In the genomic region with DNA sequence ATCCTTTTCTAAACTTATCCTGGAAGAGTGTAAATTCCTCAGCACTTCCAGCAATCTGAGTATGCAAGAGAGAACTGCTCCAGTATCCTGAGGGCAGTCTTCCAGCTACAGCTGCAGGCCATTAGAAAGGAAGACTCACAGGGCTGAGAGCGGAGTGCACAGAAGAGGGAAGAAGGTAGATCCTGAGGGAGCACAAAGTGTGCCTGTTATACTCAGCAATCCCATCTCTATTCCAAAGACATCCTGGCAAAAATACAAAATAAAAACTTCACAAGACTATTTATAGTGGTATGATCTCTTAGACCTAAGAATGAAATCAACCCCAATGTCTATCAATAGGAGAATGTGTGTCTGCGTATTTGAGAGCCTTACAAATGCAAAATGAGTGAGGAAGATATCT, we compare ENCODE assay signal across 15 cellular contexts.
"Had no signal": no experiment of that assay in that cellular context is flagged by ENCODE, and none has a peak within 500 bp of the region (broad histone marks: within the 10 kb centered on the region; RNA-seq: fewer than 3 reads in every experiment).

No MANE protein-coding gene starts in this region.

- H3K27ac Mint-ChIP-seq: activated naive CD8-positive, alpha-beta T cell treated with anti-CD3 and anti-CD28 coated beads, Interleukin-2, amount 10 ng/mL, durations not matched to agents 7 days and 5 days; activated T-cell treated with anti-CD3 and anti-CD28 coated beads, Interleukin-2, amount 50 U/mL, for 72 hours; naive thymus-derived CD8-positive, alpha-beta T cell; progenitor cell of endocrine pancreas had no signal

- H3K4me1 ChIP-seq: gastroesophageal sphincter, lower lobe of right lung, stomach had no signal

- H3K27ac ChIP-seq: esophagus muscularis mucosa, gastroesophageal sphincter, hepatocyte, lower lobe of right lung, stomach had no signal

- H3K27me3 ChIP-seq: esophagus muscularis mucosa, gastroesophageal sphincter, hepatocyte, stomach had no signal

- H3K4me1 Mint-ChIP-seq: activated naive CD8-positive, alpha-beta T cell treated with anti-CD3 and anti-CD28 coated beads, Interleukin-2, amount 10 ng/mL, durations not matched to agents 7 days and 5 days had no signal

- H3K9me3 Mint-ChIP-seq: activated naive CD8-positive, alpha-beta T cell treated with anti-CD3 and anti-CD28 coated beads, Interleukin-2, amount 10 ng/mL, durations not matched to agents 7 days and 5 days had no signal

- H3K9me3 ChIP-seq: esophagus muscularis mucosa, gastroesophageal sphincter, lower lobe of right lung had no signal

- ATAC-seq: activated T-cell treated with anti-CD3 and anti-CD28 coated beads, Interleukin-2, amount 50 U/mL, for 72 hours; gastroesophageal sphincter; lower lobe of right lung; naive thymus-derived CD8-positive, alpha-beta T cell had no signal

- H3K4me3 Mint-ChIP-seq: activated naive CD8-positive, alpha-beta T cell treated with anti-CD3 and anti-CD28 coated beads, Interleukin-2, amount 10 ng/mL, durations not matched to agents 7 days and 5 days; activated T-cell treated with anti-CD3 and anti-CD28 coated beads, Interleukin-2, amount 50 U/mL, for 72 hours; naive thymus-derived CD8-positive, alpha-beta T cell had no signal

- H3K36me3 ChIP-seq: esophagus muscularis mucosa, gastroesophageal sphincter, lower lobe of right lung, stomach had no signal

- H3K27me3 Mint-ChIP-seq: activated naive CD8-positive, alpha-beta T cell treated with anti-CD3 and anti-CD28 coated beads, Interleukin-2, amount 10 ng/mL, durations not matched to agents 7 days and 5 days; naive thymus-derived CD8-positive, alpha-beta T cell; progenitor cell of endocrine pancreas had no signal

- DNase-seq: activated CD4-positive, alpha-beta T cell treated with anti-CD3 and anti-CD28 coated beads, Interleukin-2, amount 50 U/mL, for 48 hours; activated CD4-positive, CD25-positive, alpha-beta regulatory T cell treated with anti-CD3 and anti-CD28 coated beads, Interleukin-2, amount 50 U/mL, for 72 hours; activated naive CD8-positive, alpha-beta T cell treated with anti-CD3 and anti-CD28 coated beads, Interleukin-2, amount 10 ng/mL, durations not matched to agents 7 days and 5 days; activated T-cell treated with anti-CD3 and anti-CD28 coated beads, Interleukin-2, amount 50 U/mL, for 72 hours; aorta; kidney glomerular epithelial cell; lower lobe of right lung; naive thymus-derived CD8-positive, alpha-beta T cell; occipital lobe; stimulated activated CD4-positive, alpha-beta T cell treated with anti-CD3 and anti-CD28 coated beads, Interleukin-4, amount 100 ng/mL, for 4 hours; stomach had no signal

- H2AFZ ChIP-seq: hepatocyte had no signal

- H3K4me2 ChIP-seq: hepatocyte had no signal

- H3K4me3 ChIP-seq: esophagus muscularis mucosa, gastroesophageal sphincter, hepatocyte, lower lobe of right lung, stomach had no signal

- H3K36me3 Mint-ChIP-seq: activated naive CD8-positive, alpha-beta T cell treated with anti-CD3 and anti-CD28 coated beads, Interleukin-2, amount 10 ng/mL, durations not matched to agents 7 days and 5 days; naive thymus-derived CD8-positive, alpha-beta T cell had no signal

- H3K79me2 ChIP-seq: hepatocyte had no signal
